In genomic region chr3:153160451-153161137, GRCh38 we compare ENCODE assay signal across 8 cellular contexts. TPM values are rescaled to one million over a fixed set of nuclear protein-coding genes. Genes with fewer than 3 reads are reported as not detected.
DNase-seq lines count a peak whose midpoint lies in the region; ATAC-seq, FAIRE-seq and TF ChIP-seq lines count a peak whose summit lies in the region.

No MANE protein-coding gene starts in this region.

- peak; percentile 90 for DNase-seq in Calu3
- peak; percentile 75 for DNase-seq in HTR-8/SVneo (ENCODE audit: insufficient read length, low spot score)
- peak; percentile 92 for DNase-seq in adipocyte (ENCODE audit: low read depth)
- DNase-seq in left cardiac atrium, result peak; percentile 80
- DNase-seq in progenitor cell of endocrine pancreas (ENCODE audit: low spot score, unreplicated experiment), result peak; percentile 46
- DNase-seq in urothelium cell line (ENCODE audit: low spot score), result peak; percentile 67

- H3K4me1 ChIP-seq in adipocyte (ENCODE audit: control insufficient read depth, insufficient read depth, low read length), result peaks cover 19% of the 10 kb centered on the region

- no TSS peak for BruUV-seq in Calu3 (replicated peaks; lab: Mats Ljungman, UMichigan)

- TF ChIP-seq CTCF in Calu3 (IDR thresholded peaks at IDR 0.05; ENCODE audit: unreplicated experiment) (no peak), SU-DHL-6 (IDR thresholded peaks at IDR 0.05; ENCODE audit: insufficient read depth, low read length, poor library complexity, severe bottlenecking) (no peak), progenitor cell of endocrine pancreas (IDR thresholded peaks at IDR 0.05; ENCODE audit: unreplicated experiment) (no peak)

- H3K36me3 Mint-ChIP-seq in Calu3 (ENCODE audit: insufficient read depth, unreplicated experiment) (peaks cover 73% of the 10 kb centered on the region), progenitor cell of endocrine pancreas (ENCODE audit: insufficient read depth) (no peaks in the 10 kb centered on the region)

- CTCF ChIA-PET in Calu3 (lab: Charles Lee), result interaction anchor here (0.5 to 4.2 kb wide), 33 partner anchors 11 to 608 kb away, joined by 3 to 34 read pairs (median 4); no protein-coding TSS in a partner anchor

- FAIRE-seq in HTR-8/SVneo (lab: Jason Lieb, UNC) (peak; percentile 9), urothelium cell line (lab: Jason Lieb, UNC) (no peak)

- no peaks in the 10 kb centered on the region; the same call in 1 of the 2 replicates for H3F3A ChIP-seq in SU-DHL-6 (ENCODE audit: insufficient read depth)

- H4K20me1 ChIP-seq in SU-DHL-6 (ENCODE audit: low read depth, low read length), result peaks cover 17% of the 10 kb centered on the region

- peak overlapping the region; percentile 39 for H2AFZ ChIP-seq in SU-DHL-6 (ENCODE audit: low read depth, low read length, severe bottlenecking)

- H3K4me3 Mint-ChIP-seq in Calu3 (ENCODE audit: low read depth, unreplicated experiment) (peak overlapping the region; percentile 99), progenitor cell of endocrine pancreas (ENCODE audit: low read depth) (peak overlapping the region; percentile 95)

- peak overlapping the region; percentile 62 for H3K27ac ChIP-seq in SU-DHL-6 (ENCODE audit: low read depth, low read length)

- H3K9me3 Mint-ChIP-seq in Calu3 (ENCODE audit: low read depth, unreplicated experiment) (no peaks in the 10 kb centered on the region), progenitor cell of endocrine pancreas (ENCODE audit: low read depth) (no peaks in the 10 kb centered on the region)

- H3K4me3 ChIP-seq in SU-DHL-6 (ENCODE audit: insufficient read depth, low read length, poor library complexity, severe bottlenecking) (peak overlapping the region; percentile 58), adipocyte (ENCODE audit: low read length) (peak overlapping the region; percentile 87)

- H3K27me3 Mint-ChIP-seq in Calu3 (ENCODE audit: unreplicated experiment) (no peaks in the 10 kb centered on the region), progenitor cell of endocrine pancreas (no peaks in the 10 kb centered on the region)

- H3K9ac ChIP-seq in SU-DHL-6 (ENCODE audit: low read length), result peak overlapping the region; percentile 67
- peak overlapping the region; percentile 98 for H3K9ac ChIP-seq in adipocyte (ENCODE audit: low read length)

- peak overlapping the region; percentile 66 for H3K4me2 ChIP-seq in SU-DHL-6 (ENCODE audit: low read depth, low read length, poor library complexity, severe bottlenecking)

- H3K36me3 ChIP-seq in SU-DHL-6 (ENCODE audit: low read length) (no peaks in the 10 kb centered on the region), adipocyte (ENCODE audit: control insufficient read depth, insufficient read depth, low read length, severe bottlenecking) (no peaks in the 10 kb centered on the region)

- H3K27ac Mint-ChIP-seq in Calu3 (ENCODE audit: unreplicated experiment) (peak overlapping the region; percentile 97), progenitor cell of endocrine pancreas (peak overlapping the region; percentile 96)

- H3K27me3 ChIP-seq in SU-DHL-6 (ENCODE audit: low read length) (no peaks in the 10 kb centered on the region), adipocyte (replicated peaks; ENCODE audit: control insufficient read depth, insufficient read depth, low read length) (no peaks in the 10 kb centered on the region)

- no peaks in the 10 kb centered on the region for H3K9me3 ChIP-seq in SU-DHL-6 (ENCODE audit: insufficient read depth, low read length)
- no peaks in the 10 kb centered on the region for H3K9me3 ChIP-seq in adipocyte (ENCODE audit: control insufficient read depth, low read length)

- H3K9me2 ChIP-seq in SU-DHL-6 (replicated peaks; ENCODE audit: insufficient read depth, low read length), result no peaks in the 10 kb centered on the region

- ATAC-seq in GM21381 (IDR thresholded peaks at IDR 0.05; ENCODE audit: unreplicated experiment) (peak; percentile 32), left cardiac atrium (peak; percentile 6 to 38)

- intact Hi-C loops in Calu3 (cut with micrococcal nuclease; ENCODE audit: unreplicated experiment), result loop anchor here (1.0 to 5.0 kb wide), 5 partner anchors 109 to 607 kb away; no protein-coding TSS in a partner anchor
- intact Hi-C loops in left cardiac atrium (cut with DNase I), result loop anchor here in 1 of 2 donors (5.0 kb wide), 1 partner anchor 122 kb away; no protein-coding TSS in a partner anchor

- H3K79me2 ChIP-seq in SU-DHL-6 (ENCODE audit: insufficient read depth, low read length), result peaks cover 34% of the 10 kb centered on the region

- peaks cover 45% of the 10 kb centered on the region for H3K4me1 Mint-ChIP-seq in Calu3 (ENCODE audit: low read depth, unreplicated experiment)
- H3K4me1 Mint-ChIP-seq in progenitor cell of endocrine pancreas (ENCODE audit: low read depth), result peaks cover 25% of the 10 kb centered on the region

RNA-seq across cellular contexts. Expression of gene RAP2B, which starts 1.4 kb away (rescaled TPM):
- total RNA-seq in Calu3 (2022) (65.7 and 84.7 TPM in 2 replicates), left cardiac atrium (1 to 10 TPM; 6.6 to 6.9 TPM), progenitor cell of endocrine pancreas (11.3 and 12.6 TPM in 2 replicates)

Comparison
In these comparisons a context has a peak if more than half of its experiments do, and no peak if none do; other contexts are left out.
1. Peak in every context shown above with its lines: DNase-seq, ATAC-seq, H3K4me3 ChIP-seq and H3K27ac ChIP-seq.